ENCODE assay signal across 8 cellular contexts in the genomic region with DNA sequence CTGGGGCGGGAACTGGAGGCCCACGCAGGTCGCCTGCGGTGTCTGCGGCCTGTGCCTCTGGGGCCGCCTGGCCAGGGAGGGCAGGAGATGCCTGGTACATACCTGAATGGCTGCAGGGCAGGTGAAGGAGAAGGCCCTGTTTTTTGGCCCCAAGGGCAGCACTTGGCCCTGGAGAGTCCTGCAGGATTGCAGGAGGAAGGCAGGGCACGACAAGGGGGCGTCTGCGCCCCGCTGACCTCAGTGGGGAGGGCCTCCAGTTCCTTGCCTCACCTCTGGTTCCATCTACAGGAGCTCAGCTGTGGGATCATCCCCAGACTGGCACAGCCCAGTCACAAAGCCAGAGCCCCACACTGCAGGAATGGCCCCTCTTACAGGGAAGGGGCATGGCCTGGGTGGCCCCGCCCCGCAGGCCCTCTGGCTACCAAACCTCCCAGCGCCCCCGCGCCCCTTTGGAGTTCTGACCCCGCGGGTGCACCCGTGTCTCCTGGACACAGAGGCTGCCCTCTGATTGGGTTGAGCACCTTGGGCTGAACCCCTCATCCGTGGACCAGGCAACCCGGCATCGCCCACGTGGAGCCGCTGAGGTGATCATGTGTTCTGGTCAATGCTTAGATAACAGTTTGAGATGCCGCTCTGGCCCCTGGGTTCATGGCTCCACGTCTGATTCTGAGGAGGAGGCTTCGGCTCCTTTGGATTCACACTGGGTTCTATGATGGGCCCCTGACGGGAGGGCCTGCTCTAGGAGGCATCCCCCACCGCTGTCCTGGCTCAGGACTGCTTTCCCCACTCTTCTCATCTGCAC. TPM values are rescaled to one million over a fixed set of nuclear protein-coding genes. Genes with fewer than 3 reads are reported as not detected.
DNase-seq lines count a peak whose midpoint lies in the region; ATAC-seq and TF ChIP-seq lines count a peak whose summit lies in the region.

No MANE protein-coding gene starts in this region.

- peak overlapping the region; percentile 85 for H3K4me3 Mint-ChIP-seq in Caco-2 (ENCODE audit: unreplicated experiment)

- H3K4me1 Mint-ChIP-seq in Caco-2 (ENCODE audit: low read depth, unreplicated experiment), result peaks cover 5% of the 10 kb centered on the region

- ATAC-seq in activated naive CD4-positive, alpha-beta T cell treated with anti-CD3 and anti-CD28 coated beads, Interleukin-2, amount 50 U/mL, for 72 hours, result no peak

- no peaks in the 10 kb centered on the region for H3K9me3 Mint-ChIP-seq in Caco-2 (ENCODE audit: unreplicated experiment)
- H3K9me3 Mint-ChIP-seq in activated naive CD4-positive, alpha-beta T cell treated with anti-CD3 and anti-CD28 coated beads, Interleukin-2, amount 50 U/mL, for 72 hours, result no peaks in the 10 kb centered on the region

- no peaks in the 10 kb centered on the region for H3K36me3 ChIP-seq in Caco-2 (ENCODE audit: control insufficient read depth, insufficient read depth, low read length)
- no peaks in the 10 kb centered on the region for H3K36me3 ChIP-seq in kidney epithelial cell (ENCODE audit: control insufficient read depth, insufficient read depth, low read length)
- H3K36me3 ChIP-seq in testis (ENCODE audit: low read depth, missing control alignments), result no peaks in the 10 kb centered on the region

- peaks cover 6% of the 10 kb centered on the region for H3K27me3 Mint-ChIP-seq in Caco-2 (ENCODE audit: insufficient read depth, unreplicated experiment)

- H3K27ac Mint-ChIP-seq in Caco-2 (ENCODE audit: unreplicated experiment), result peak overlapping the region; percentile 83
- H3K27ac Mint-ChIP-seq in activated naive CD4-positive, alpha-beta T cell treated with anti-CD3 and anti-CD28 coated beads, Interleukin-2, amount 50 U/mL, for 72 hours, result peak overlapping the region; percentile 65 to 95

- DNase-seq in Caco-2 (peak in 1 of 2 experiments; percentile 16), KBM-7 (peak; percentile 19), kidney epithelial cell (ENCODE audit: low read depth) (no peak), testis (peak; percentile 26), pons (ENCODE audit: low spot score) (no peak), SKM-1 treated with dmso at 0.1 percent for 144 hours (lab: John Stamatoyannopoulos, UW; ENCODE audit: unreplicated experiment) (no peak), Ammon's horn (ENCODE audit: low spot score) (no peak)
- DNase-seq in activated naive CD4-positive, alpha-beta T cell treated with anti-CD3 and anti-CD28 coated beads, Interleukin-2, amount 50 U/mL, for 72 hours (ENCODE audit: low spot score in 2 of 2), result no peak

- H3K9me3 ChIP-seq in Caco-2 (no peaks in the 10 kb centered on the region), testis (no peaks in the 10 kb centered on the region)

- CTCF ChIA-PET in Caco-2 (lab: Charles Lee), result interaction anchor here (0.5 to 1.8 kb wide), 4 partner anchors 22 to 219 kb away, joined by 3 to 8 read pairs (median 4); partner anchors contain the start of genes FAAP20, MORN1 and RER1

- POLR2A ChIA-PET in Caco-2 (lab: Charles Lee), result interaction anchor here (0.6 to 1.0 kb wide), 5 partner anchors 22 to 171 kb away, joined by 3 to 5 read pairs (median 4); partner anchors contain the start of genes MORN1 and PANK4

- H3K4me1 ChIP-seq in Caco-2 (no peaks in the 10 kb centered on the region; the same call in 1 of the 2 replicates), testis (peaks cover 21% of the 10 kb centered on the region)

- peak overlapping the region; percentile 45 to 81 for H3K27ac ChIP-seq in testis

- BruUV-seq in Caco-2 (replicated peaks; lab: Mats Ljungman, UMichigan), result no TSS peak

- no peak for TF ChIP-seq POLR2A in testis (IDR thresholded peaks at IDR 0.05)

- intact Hi-C loops in Caco-2 (cut with micrococcal nuclease; ENCODE audit: unreplicated experiment), result loop anchor here (1.0 kb wide), 1 partner anchor 135 kb away; no protein-coding TSS in a partner anchor
- intact Hi-C loops in testis (cut with DNase I; ENCODE audit: low total_unique reads), result loop anchor here (5.0 kb wide), 1 partner anchor 134 kb away; no protein-coding TSS in a partner anchor

- H3K27me3 ChIP-seq in Caco-2 (replicated peaks; ENCODE audit: control insufficient read depth, insufficient read depth, low read length), result no peaks in the 10 kb centered on the region
- H3K27me3 ChIP-seq in kidney epithelial cell (ENCODE audit: control insufficient read depth, insufficient read depth, low read length), result peaks cover 17% of the 10 kb centered on the region
- no peaks in the 10 kb centered on the region for H3K27me3 ChIP-seq in testis

- H3K36me3 Mint-ChIP-seq in Caco-2 (ENCODE audit: insufficient read depth, unreplicated experiment), result peaks cover 19% of the 10 kb centered on the region
- H3K36me3 Mint-ChIP-seq in activated naive CD4-positive, alpha-beta T cell treated with anti-CD3 and anti-CD28 coated beads, Interleukin-2, amount 50 U/mL, for 72 hours, result peaks cover 4 to 5% of the 10 kb centered on the region in 2 donors

- H3K4me3 ChIP-seq in Caco-2 (ENCODE audit: low read depth, low read length) (peak overlapping the region; percentile 84), kidney epithelial cell (ENCODE audit: low read depth, low read length) (peak overlapping the region; percentile 74), testis (peak overlapping the region in 1 of 2 donors; percentile 88)

- no peak for TF ChIP-seq CTCF in Caco-2 (IDR thresholded peaks at IDR 0.05; ENCODE audit: insufficient read depth in 1 of 2, low read depth in 1 of 2, low read length in 1 of 2, severe bottlenecking in 1 of 2, unreplicated experiment in 1 of 2)
- no peak for TF ChIP-seq CTCF in kidney epithelial cell (IDR thresholded peaks at IDR 0.05; ENCODE audit: insufficient read depth, low read length, poor library complexity, severe bottlenecking)
- TF ChIP-seq CTCF in testis (IDR thresholded peaks at IDR 0.05), result no peak

- in situ Hi-C loops in KBM-7 (cut with MboI; ENCODE audit: low pct_unique_long_range_greater_than_20kb, low sequenced_read_pairs), result no loop called here

- 10 to 30% methylated on average over 4 to 28 of the region's 28 CpGs for WGBS in testis, 2 donors

RNA-seq across cellular contexts. Expression of gene PEX10, which starts 1.3 kb away (rescaled TPM):
- 19.7 and 21.9 TPM in 2 replicates for total RNA-seq in Caco-2 (2022)
- total RNA-seq in activated naive CD4-positive, alpha-beta T cell treated with anti-CD3 and anti-CD28 coated beads, Interleukin-2, amount 50 U/mL, for 72 hours, result 10 to 100 TPM in 1 of 2 donors, 1 to 10 TPM in 1; 4.7 to 17.0 TPM
- total RNA-seq in kidney epithelial cell, result 48.1 and 50.4 TPM in 2 replicates
- total RNA-seq in testis, result 10 to 100 TPM; 50.4 to 52.8 TPM
- 49.5 TPM for polyA plus RNA-seq in testis (ENCODE audit: insufficient read depth, low read depth, low replicate concordance)

RNA-seq across cellular contexts. Expression of gene RER1, which starts 22.1 kb away (rescaled TPM):
- total RNA-seq in Caco-2 (2022), result 136 and 141 TPM in 2 replicates
- 100 to 1,000 TPM; 102 to 135 TPM for total RNA-seq in activated naive CD4-positive, alpha-beta T cell treated with anti-CD3 and anti-CD28 coated beads, Interleukin-2, amount 50 U/mL, for 72 hours
- 79.1 and 92.8 TPM in 2 replicates for total RNA-seq in kidney epithelial cell
- total RNA-seq in testis, result 100 to 1,000 TPM in 1 of 2 donors, 10 to 100 TPM in 1; 89.9 to 104 TPM
- polyA plus RNA-seq in testis (ENCODE audit: insufficient read depth, low read depth, low replicate concordance), result 262 TPM

RNA-seq across cellular contexts. Expression of gene MORN1, which starts 22.3 kb away (rescaled TPM):
- 8.6 and 9.1 TPM in 2 replicates for total RNA-seq in Caco-2 (2022)
- total RNA-seq in activated naive CD4-positive, alpha-beta T cell treated with anti-CD3 and anti-CD28 coated beads, Interleukin-2, amount 50 U/mL, for 72 hours, result 1 to 10 TPM; 2.0 to 5.7 TPM
- 7.7 and 8.4 TPM in 2 replicates for total RNA-seq in kidney epithelial cell
- total RNA-seq in testis, result 10 to 100 TPM; 30.4 to 34.5 TPM
- polyA plus RNA-seq in testis (ENCODE audit: insufficient read depth, low read depth, low replicate concordance), result 30.9 TPM

Comparison
In these comparisons a context has a peak if more than half of its experiments do, and no peak if none do; other contexts are left out.
1. DNase-seq: peak in KBM-7 (single experiment) and testis (single experiment); none in activated naive CD4-positive, alpha-beta T cell treated with anti-CD3 and anti-CD28 coated beads, Interleukin-2, amount 50 U/mL, for 72 hours (0 of 2), kidney epithelial cell (single experiment), pons (single experiment), SKM-1 treated with dmso at 0.1 percent for 144 hours (single experiment) and Ammon's horn (single experiment).